Comparison of ENCODE assay signal across 13 cellular contexts in genomic region chr1:24862775-24863483, GRCh38.
DNase-seq lines count a peak whose midpoint lies in the region; ATAC-seq and TF ChIP-seq lines count a peak whose summit lies in the region.
"Had no signal": no experiment of that assay in that cellular context is flagged by ENCODE, and none has a peak within 500 bp of the region (broad histone marks: within the 10 kb centered on the region; RNA-seq: fewer than 3 reads in every experiment).

No MANE protein-coding gene starts in this region.

- H3K27ac ChIP-seq in lower lobe of right lung = peak overlapping the region; percentile 41
- H3K27ac ChIP-seq in neuronal stem cell (replicated peaks; ENCODE audit: low read length) = no peak overlapping the region

- H3K4me2 ChIP-seq in neuronal stem cell (ENCODE audit: insufficient read depth, low read length, poor library complexity, severe bottlenecking) = no peak overlapping the region

- H3K27ac Mint-ChIP-seq in activated naive CD8-positive, alpha-beta T cell treated with anti-CD3 and anti-CD28 coated beads for 36 hours = no peak overlapping the region
- H3K27ac Mint-ChIP-seq: CD14-positive monocyte had no signal

- no peak overlapping the region for H4K8ac ChIP-seq in neuronal stem cell (ENCODE audit: low read depth, low read length)

- H2AK5ac ChIP-seq in neuronal stem cell (ENCODE audit: low read depth, low read length) = peak overlapping the region; percentile 66

- H3K36me3 Mint-ChIP-seq in activated naive CD8-positive, alpha-beta T cell treated with anti-CD3 and anti-CD28 coated beads for 36 hours = no peaks in the 10 kb centered on the region
- H3K36me3 Mint-ChIP-seq: CD14-positive monocyte had no signal

- H3K4me1 ChIP-seq in lower lobe of right lung = peaks cover 22% of the 10 kb centered on the region
- peaks cover 3 to 10% of the 10 kb centered on the region in 2 donors for H3K4me1 ChIP-seq in neuronal stem cell (ENCODE audit: control insufficient read depth in 2 of 2, insufficient read depth in 1 of 2, low read depth in 1 of 2, low read length in 2 of 2)

- no CpG with 5 or more reads among the region's 12 CpGs for WGBS in neuronal stem cell (ENCODE audit: extremely low coverage in 2 of 2, insufficient read length in 2 of 2, insufficient replicate concordance in 1 of 2), 2 donors

- H3K9ac ChIP-seq in neuronal stem cell (ENCODE audit: low read depth, low read length, poor library complexity) = no peak overlapping the region

- peak overlapping the region; percentile 43 for H2BK120ac ChIP-seq in neuronal stem cell (ENCODE audit: low read depth, low read length)

- no peaks in the 10 kb centered on the region for H3K79me1 ChIP-seq in neuronal stem cell (ENCODE audit: low read depth, low read length)

- no peaks in the 10 kb centered on the region for H3K27me3 Mint-ChIP-seq in activated naive CD8-positive, alpha-beta T cell treated with anti-CD3 and anti-CD28 coated beads for 36 hours

- no peak overlapping the region for H3K4me3 Mint-ChIP-seq in activated naive CD8-positive, alpha-beta T cell treated with anti-CD3 and anti-CD28 coated beads for 36 hours

- H3K36me3 ChIP-seq in lower lobe of right lung (no peaks in the 10 kb centered on the region), neuronal stem cell (replicated peaks in 1 of 2; ENCODE audit: control insufficient read depth in 2 of 2, insufficient read depth in 2 of 2, low read length in 2 of 2) (no peaks in the 10 kb centered on the region)

- no peak for ATAC-seq in lower lobe of right lung
- ATAC-seq: GM12878 had no signal

- H3K18ac ChIP-seq in neuronal stem cell (ENCODE audit: low read length) = peak overlapping the region; percentile 50

- TF ChIP-seq CTCF in lower lobe of right lung (IDR thresholded peaks at IDR 0.05) = no peak

- DNase-seq in activated CD8-positive, alpha-beta memory T cell treated with anti-CD3 and anti-CD28 coated beads, Interleukin-2, amount 50 U/mL, for 48 hours = peak; percentile 37
- no peak for DNase-seq in activated CD8-positive, alpha-beta memory T cell treated with anti-CD3 and anti-CD28 coated beads, Interleukin-2, amount 50 U/mL, for 4 hours
- DNase-seq in lower lobe of right lung (no peak), neuronal stem cell (ENCODE audit: low spot score) (no peak), NCI-H2081 treated with DMSO at 0.1 percent for 48 hours (lab: John Stamatoyannopoulos, UW) (no peak), LoVo (ENCODE audit: low spot score) (no peak)
- DNase-seq in activated naive CD8-positive, alpha-beta T cell treated with anti-CD3 and anti-CD28 coated beads for 36 hours = no peak
- DNase-seq in activated T-cell treated with anti-CD3 and anti-CD28 coated beads, Interleukin-2, amount 50 U/mL, for 1 hour = no peak
- DNase-seq: NCI-H1436, NCI-H2029 treated with DMSO at 0.1 percent for 48 hours, NCI-H524 had no signal

- peak overlapping the region; percentile 91 for H2BK15ac ChIP-seq in neuronal stem cell (ENCODE audit: low read length)

- no peak overlapping the region for H3K14ac ChIP-seq in neuronal stem cell (ENCODE audit: low read length)

- intact Hi-C loops in lower lobe of right lung (cut with DNase I) = no loop called here

- peak overlapping the region; percentile 29 for H3K23ac ChIP-seq in neuronal stem cell (ENCODE audit: low read depth, low read length, poor library complexity)

- H2AFZ ChIP-seq in neuronal stem cell (ENCODE audit: low read length) = peak overlapping the region; percentile 75

- H4K91ac ChIP-seq in neuronal stem cell (ENCODE audit: low read depth, low read length, poor library complexity) = no peak overlapping the region

- H2BK5ac ChIP-seq in neuronal stem cell (ENCODE audit: low read length) = peak overlapping the region; percentile 42

- H3K9me3 ChIP-seq in lower lobe of right lung = no peaks in the 10 kb centered on the region
- H3K9me3 ChIP-seq in neuronal stem cell (replicated peaks in 1 of 2; ENCODE audit: control insufficient read depth in 2 of 2, insufficient read depth in 1 of 2, low read depth in 1 of 2, low read length in 2 of 2) = no peaks in the 10 kb centered on the region

- no peaks in the 10 kb centered on the region for H3K4me1 Mint-ChIP-seq in activated naive CD8-positive, alpha-beta T cell treated with anti-CD3 and anti-CD28 coated beads for 36 hours

- H3K27me3 ChIP-seq in lower lobe of right lung (ENCODE audit: low read depth) (peaks cover 16% of the 10 kb centered on the region), neuronal stem cell (ENCODE audit: control insufficient read depth in 3 of 3, insufficient read depth in 3 of 3, low read depth in 1 of 3, low read length in 3 of 3) (peaks cover 0 to 56% (median 0%) of the 10 kb centered on the region in 3 experiments)

- H2BK12ac ChIP-seq in neuronal stem cell (ENCODE audit: low read length) = no peak overlapping the region

- H3K4me3 ChIP-seq in lower lobe of right lung (no peak overlapping the region), neuronal stem cell (ENCODE audit: low read length in 2 of 2) (no peak overlapping the region)
- H3K4me3 ChIP-seq: GM12878 had no signal

- H3K4ac ChIP-seq in neuronal stem cell (ENCODE audit: low read length) = no peak overlapping the region

- H3K9me3 Mint-ChIP-seq in activated naive CD8-positive, alpha-beta T cell treated with anti-CD3 and anti-CD28 coated beads for 36 hours = no peaks in the 10 kb centered on the region
- H3K9me3 Mint-ChIP-seq: CD14-positive monocyte had no signal
